ENCODE assay signal across 17 cellular contexts in the genomic region with DNA sequence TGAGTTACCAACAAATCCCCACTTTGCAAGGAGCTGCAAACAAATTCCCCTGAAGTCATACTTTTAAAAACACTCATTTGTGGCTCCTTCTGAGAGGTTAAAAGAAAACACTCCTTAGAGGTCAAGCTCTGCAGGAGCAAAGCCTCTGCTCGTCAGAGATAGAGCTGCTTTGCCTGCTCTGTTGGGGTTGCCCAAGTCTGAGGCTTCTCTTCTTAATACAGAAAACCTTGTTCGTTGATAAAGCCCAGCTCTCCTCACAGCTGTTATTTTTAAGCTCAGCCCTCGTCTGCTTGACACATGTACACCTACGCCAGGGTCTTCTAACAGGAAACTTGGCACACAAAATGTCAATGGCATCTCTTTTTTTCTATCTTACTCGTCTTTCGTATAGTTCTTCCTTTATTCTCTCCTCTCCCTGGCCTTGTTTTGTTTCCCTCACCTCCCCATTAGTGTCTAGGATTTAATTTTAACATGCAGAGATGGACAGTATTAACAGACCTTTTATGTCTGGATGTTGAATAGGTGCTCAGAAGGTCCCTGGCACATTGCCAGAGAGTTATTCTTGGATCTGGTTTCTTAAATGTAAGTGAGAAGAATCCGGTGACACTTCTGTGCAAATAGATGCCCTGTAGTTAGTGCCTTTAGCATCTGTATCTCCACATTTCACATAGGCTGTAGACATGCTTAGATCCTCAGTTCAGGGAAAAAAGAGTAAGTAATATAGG.
DNase-seq lines count a peak whose midpoint lies in the region; ATAC-seq lines count a peak whose summit lies in the region.
"Had no signal": no experiment of that assay in that cellular context is flagged by ENCODE, and none has a peak within 500 bp of the region (broad histone marks: within the 10 kb centered on the region; RNA-seq: fewer than 3 reads in every experiment).

No MANE protein-coding gene starts in this region.

- H3K14ac ChIP-seq in trophoblast cell (ENCODE audit: low read length) = no peak overlapping the region

- H2BK5ac ChIP-seq in trophoblast cell (ENCODE audit: low read depth, low read length, poor library complexity) = peak overlapping the region; percentile 49

- no peak overlapping the region for H2BK12ac ChIP-seq in trophoblast cell (ENCODE audit: low read length)

- no CpG with 5 or more reads among the region's 7 CpGs for WGBS in trophoblast cell (ENCODE audit: extremely low coverage, insufficient coverage, insufficient read length)

- H3K9me3 ChIP-seq in trophoblast cell (ENCODE audit: insufficient read depth, low read depth, low read length) = no peaks in the 10 kb centered on the region
- H3K9me3 ChIP-seq: Peyer's patch, psoas muscle, tibial artery had no signal

- H3K27ac ChIP-seq in trophoblast cell (ENCODE audit: low read depth, low read length) = peak overlapping the region; percentile 32
- H3K27ac ChIP-seq: Peyer's patch, psoas muscle had no signal

- no peaks in the 10 kb centered on the region for H3K4me1 ChIP-seq in trophoblast cell (ENCODE audit: control insufficient read depth in 1 of 2, insufficient read depth in 2 of 2, low read length in 2 of 2)
- H3K4me1 ChIP-seq: Peyer's patch, psoas muscle had no signal

- no peak for ATAC-seq in GM21423 (IDR thresholded peaks at IDR 0.05; ENCODE audit: unreplicated experiment)
- no peak for ATAC-seq in GM21825 (IDR thresholded peaks at IDR 0.05; ENCODE audit: unreplicated experiment)
- no peak for ATAC-seq in HG02642 (IDR thresholded peaks at IDR 0.05; ENCODE audit: poor library complexity, unreplicated experiment)
- ATAC-seq: psoas muscle had no signal

- H4K8ac ChIP-seq in trophoblast cell (ENCODE audit: low read depth, low read length) = no peak overlapping the region

- H3K27me3 ChIP-seq in trophoblast cell (ENCODE audit: insufficient read depth, low read length) = no peaks in the 10 kb centered on the region
- H3K27me3 ChIP-seq: Peyer's patch, tibial artery had no signal

- no peak overlapping the region for H3K4me2 ChIP-seq in trophoblast cell (ENCODE audit: low read length)

- no peak overlapping the region for H3K4ac ChIP-seq in trophoblast cell (ENCODE audit: low read depth, low read length)

- H2BK120ac ChIP-seq in trophoblast cell (ENCODE audit: insufficient read depth, low read length, poor library complexity) = peak overlapping the region; percentile 3

- DNase-seq in DMS53 (lab: John Stamatoyannopoulos, UW) = peak; percentile 32
- no peak for DNase-seq in DMS53 treated with DMSO at 0.1 percent for 48 hours (lab: John Stamatoyannopoulos, UW; ENCODE audit: unreplicated experiment)
- peak; percentile 30 for DNase-seq in NCI-H345 treated with DMSO at 0.1 percent for 48 hours (lab: John Stamatoyannopoulos, UW; ENCODE audit: unreplicated experiment)
- DNase-seq in dermis blood vessel endothelial cell = peak; percentile 0
- no peak for DNase-seq in trophoblast cell
- DNase-seq: 8988T; activated CD4-positive, alpha-beta T cell treated with anti-CD3 and anti-CD28 coated beads for 1 hour; activated CD8-positive, alpha-beta memory T cell treated with anti-CD3 and anti-CD28 coated beads, Interleukin-2, amount 50 U/mL, for 48 hours; activated naive CD4-positive, alpha-beta T cell treated with anti-CD3 and anti-CD28 coated beads, Interleukin-2, amount 50 U/mL, for 16 hours; CD4-positive, CD25-positive, alpha-beta regulatory T cell; left cardiac atrium; Peyer's patch; psoas muscle; tibial artery had no signal

- H3K18ac ChIP-seq in trophoblast cell (ENCODE audit: low read length) = no peak overlapping the region

- no peak overlapping the region for H3K4me3 ChIP-seq in trophoblast cell (ENCODE audit: low read depth, low read length)
- H3K4me3 ChIP-seq: Peyer's patch, psoas muscle had no signal

- H2AFZ ChIP-seq in trophoblast cell (ENCODE audit: insufficient read depth, low read length, poor library complexity) = no peak overlapping the region

- peaks cover 2% of the 10 kb centered on the region for H3K79me1 ChIP-seq in trophoblast cell (ENCODE audit: low read length)

- no peaks in the 10 kb centered on the region for H3K79me2 ChIP-seq in trophoblast cell (ENCODE audit: control insufficient read depth, insufficient read depth, low read length, poor library complexity)

- H4K12ac ChIP-seq in trophoblast cell (ENCODE audit: low read depth, low read length) = peak overlapping the region; percentile 12

- H2AK5ac ChIP-seq in trophoblast cell (ENCODE audit: low read length) = no peak overlapping the region

- no peak overlapping the region for H3K23ac ChIP-seq in trophoblast cell (ENCODE audit: low read length)

- H3K36me3 ChIP-seq in trophoblast cell (ENCODE audit: control insufficient read depth in 1 of 2, insufficient read depth in 2 of 2, low read length in 2 of 2) = no peaks in the 10 kb centered on the region
- H3K36me3 ChIP-seq: Peyer's patch, tibial artery had no signal

- H3K9ac ChIP-seq in trophoblast cell (ENCODE audit: low read length) = no peak overlapping the region

- no peak overlapping the region for H4K91ac ChIP-seq in trophoblast cell (ENCODE audit: low read depth, low read length)

Comparison
In these comparisons a context has a peak if more than half of its experiments do, and no peak if none do; other contexts are left out.
1. DNase-seq: peak in DMS53 (single experiment), NCI-H345 treated with DMSO at 0.1 percent for 48 hours (single experiment) and dermis blood vessel endothelial cell (single experiment); none in DMS53 treated with DMSO at 0.1 percent for 48 hours (single experiment) and trophoblast cell (0 of 2).